In the genomic region with DNA sequence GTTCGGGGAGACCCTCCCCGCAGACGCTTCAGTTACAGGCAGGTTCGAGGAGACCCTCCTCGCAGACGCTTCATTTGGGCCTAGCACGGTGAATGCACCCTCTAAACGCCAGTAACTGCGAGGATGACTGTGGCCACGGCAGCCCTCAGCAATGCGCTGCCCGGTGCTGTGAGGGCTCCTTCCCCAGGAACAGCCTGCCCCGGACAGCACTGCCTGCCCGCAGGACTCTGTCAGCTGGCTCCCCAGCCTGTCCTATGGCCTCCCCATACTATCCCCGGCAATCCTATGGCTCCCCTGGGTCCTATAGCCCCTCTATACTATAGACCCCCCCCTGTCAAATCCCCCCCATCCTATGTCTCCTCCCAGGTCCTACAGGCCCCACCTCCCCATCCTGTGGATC, we compare ENCODE assay signal across 21 cellular contexts.
DNase-seq lines count a peak whose midpoint lies in the region; ATAC-seq, FAIRE-seq and TF ChIP-seq lines count a peak whose summit lies in the region.
"Had no signal": no experiment of that assay in that cellular context is flagged by ENCODE, and none has a peak within 500 bp of the region (broad histone marks: within the 10 kb centered on the region; RNA-seq: fewer than 3 reads in every experiment).

No MANE protein-coding gene starts in this region.

- no peak overlapping the region for H3K9ac ChIP-seq in BLaER1 treated with 17β-estradiol and CSF1 and Interleukin-3, amounts not matched to agents 10 nM and 100 nM
- no peak overlapping the region for H3K9ac ChIP-seq in K562 (ENCODE audit: insufficient read depth in 1 of 2, low read depth in 2 of 2, low read length in 2 of 2)

- no peak overlapping the region for H2AFZ ChIP-seq in K562 (ENCODE audit: low read depth, low read length)

- no TSS peak for BruUV-seq in K562 (replicated peaks; lab: Mats Ljungman, UMichigan)

- no peak for TF ChIP-seq CTCF in K562 (IDR thresholded peaks at IDR 0.05 in 2 of 3, conservative IDR thresholded peaks at IDR 0.05 in 1 of 3; ENCODE audit: insufficient read depth in 2 of 3, low read depth in 1 of 3, low read length in 3 of 3)
- no peak for TF ChIP-seq CTCF in psoas muscle (IDR thresholded peaks at IDR 0.05)

- peak; percentile 70 for DNase-seq in H7
- DNase-seq in K562 (ENCODE audit: extremely low read depth in 1 of 4, low spot score in 3 of 4): no peak
- no peak for DNase-seq in H54 (ENCODE audit: insufficient read length, low spot score)
- no peak for DNase-seq in effector CD4-positive, alpha-beta T cell
- no peak for DNase-seq in psoas muscle
- DNase-seq: 8988T; ACHN; Caco-2; Calu3; CD4-positive, alpha-beta T cell; CD8-positive, alpha-beta T cell; DMS79 treated with DMSO at 0.1 percent for 48 hours; GF-D8 had no signal

- no peak overlapping the region for H3K4me3 ChIP-seq in BLaER1 treated with 17β-estradiol and CSF1 and Interleukin-3, amounts not matched to agents 10 nM and 100 nM
- no peak overlapping the region for H3K4me3 ChIP-seq in H7 (ENCODE audit: insufficient read depth, low read depth, low read length)
- no peak overlapping the region for H3K4me3 ChIP-seq in K562
- no peak overlapping the region for H3K4me3 ChIP-seq in psoas muscle

- intact Hi-C loops in K562 (cut with micrococcal nuclease): no loop called here
- intact Hi-C loops in psoas muscle (cut with DNase I): no loop called here

- H3K27me3 ChIP-seq in BLaER1 treated with 17β-estradiol and CSF1 and Interleukin-3, amounts not matched to agents 10 nM and 100 nM: peaks cover 0 to 3% (median 0%) of the 10 kb centered on the region in 11 experiments; a peak in 1 of 22 replicates
- H3K27me3 ChIP-seq in H7 (ENCODE audit: control insufficient read depth, insufficient read depth, low read length): no peaks in the 10 kb centered on the region
- peaks cover 0 to 40% of the 10 kb centered on the region in 2 experiments; a peak in 3 of 5 replicates for H3K27me3 ChIP-seq in K562 (ENCODE audit: control insufficient read depth in 2 of 2, insufficient read depth in 2 of 2, low read length in 2 of 2)
- H3K27me3 ChIP-seq in psoas muscle (ENCODE audit: insufficient read depth in 3 of 3, low read length in 2 of 3): peaks cover 0 to 79% (median 9%) of the 10 kb centered on the region in 3 donors

- no peaks in the 10 kb centered on the region for H3K79me2 ChIP-seq in K562 (ENCODE audit: control insufficient read depth, insufficient read depth, low read length)

- POLR2A ChIA-PET in K562 (lab: Yijun Ruan, JAX): interaction anchor here (0.7 kb wide), 1 partner anchor 16 kb away, joined by 3 read pairs; no protein-coding TSS in a partner anchor

- in situ Hi-C loops in K562 (cut with MboI): no loop called here

- TF ChIP-seq EP300 in K562 (IDR thresholded peaks at IDR 0.05; ENCODE audit: low read length): no peak

- CTCF ChIA-PET in K562 (lab: Yijun Ruan, JAX; ENCODE audit: low intra/inter-chr PET ratio): no interaction called here

- no peak overlapping the region for H3K27ac ChIP-seq in BLaER1 treated with 17β-estradiol and CSF1 and Interleukin-3, amounts not matched to agents 10 nM and 100 nM
- H3K27ac ChIP-seq in K562 (ENCODE audit: extremely low read depth, low read depth, low read length) (no peak overlapping the region), psoas muscle (no peak overlapping the region)
- H3K27ac ChIP-seq: C4-2B had no signal

- H3K36me3 ChIP-seq in BLaER1 treated with 17β-estradiol and CSF1 and Interleukin-3, amounts not matched to agents 10 nM and 100 nM: no peaks in the 10 kb centered on the region
- no peaks in the 10 kb centered on the region for H3K36me3 ChIP-seq in H7 (replicated peaks; ENCODE audit: control insufficient read depth, insufficient read depth, low read length)
- no peaks in the 10 kb centered on the region for H3K36me3 ChIP-seq in K562 (ENCODE audit: control insufficient read depth, insufficient read depth, low read length)
- H3K36me3 ChIP-seq in psoas muscle (ENCODE audit: insufficient read depth in 1 of 2, low read depth in 1 of 2): no peaks in the 10 kb centered on the region

- peak overlapping the region in 10 of 11 experiments; percentile 49 to 82 (median 66); a peak in 15 of 22 replicates for H3K4me2 ChIP-seq in BLaER1 treated with 17β-estradiol and CSF1 and Interleukin-3, amounts not matched to agents 10 nM and 100 nM
- H3K4me2 ChIP-seq in K562 (ENCODE audit: insufficient read depth, low read length): no peak overlapping the region

- H4K20me1 ChIP-seq in BLaER1 treated with 17β-estradiol and CSF1 and Interleukin-3, amounts not matched to agents 10 nM and 100 nM: peaks cover 0 to 15% (median 0%) of the 10 kb centered on the region in 11 experiments; a peak in 4 of 22 replicates
- 0 out of 2 replicates have a peak, but pooled peaks cover 8% of the 10 kb centered on the region for H4K20me1 ChIP-seq in K562 (replicated peaks; ENCODE audit: control insufficient read depth, insufficient read depth, low read length)

- H3K9me3 ChIP-seq in BLaER1 treated with 17β-estradiol and CSF1 and Interleukin-3, amounts not matched to agents 10 nM and 100 nM (replicated peaks in 1 of 11): no peaks in the 10 kb centered on the region
- H3K9me3 ChIP-seq in K562 (replicated peaks; ENCODE audit: control insufficient read depth, insufficient read depth, low read depth, low read length): no peaks in the 10 kb centered on the region
- no peaks in the 10 kb centered on the region for H3K9me3 ChIP-seq in psoas muscle
- H3K9me3 ChIP-seq: Caco-2 had no signal

- WGBS in K562 (ENCODE audit: insufficient coverage, low coverage, missing lambda C conversion rate): 2% methylated on average over 14 of the region's 15 CpGs
- WGBS in psoas muscle, 3 donors: 51 to 69% (median 55%) methylated on average over 14 to 15 of the region's 15 CpGs

- no peak for TF ChIP-seq POLR2A in K562 (conservative IDR thresholded peaks at IDR 0.05)
- TF ChIP-seq POLR2A in H54 (IDR thresholded peaks at IDR 0.05; ENCODE audit: low read depth, low read length): no peak

- peaks cover 10 to 55% (median 49%) of the 10 kb centered on the region in 10 experiments; a peak in 19 of 20 replicates for H3K4me1 ChIP-seq in BLaER1 treated with 17β-estradiol and CSF1 and Interleukin-3, amounts not matched to agents 10 nM and 100 nM
- 0 out of 5 replicates have a peak, but pooled peaks cover 0 to 4% of the 10 kb centered on the region in 2 experiments for H3K4me1 ChIP-seq in K562 (replicated peaks in 1 of 2; ENCODE audit: control insufficient read depth in 2 of 2, insufficient read depth in 2 of 2, low read length in 2 of 2)
- H3K4me1 ChIP-seq in psoas muscle: no peaks in the 10 kb centered on the region
- H3K4me1 ChIP-seq: Caco-2 had no signal

- no peak for TF ChIP-seq RAD21 in K562 (CRISPR knock-in tag; conservative IDR thresholded peaks at IDR 0.05 in 1 of 2, IDR thresholded peaks at IDR 0.05 in 1 of 2)

- ATAC-seq in K562 (no peak), HG03469 (IDR thresholded peaks at IDR 0.05; ENCODE audit: unreplicated experiment) (no peak), psoas muscle (no peak)
- ATAC-seq: CD8-positive, alpha-beta T cell had no signal

- FAIRE-seq in K562 (lab: Jason Lieb, UNC) (no peak), H54 (lab: Jason Lieb, UNC) (no peak)
- FAIRE-seq: A204.1, D721Med, G401.6, GM12891, GM19239 had no signal

- H3K9me1 ChIP-seq in K562 (ENCODE audit: control insufficient read depth, insufficient read depth, low read length): no peaks in the 10 kb centered on the region

TF ChIP-seq in K562, 482 proteins besides CTCF, POLR2A, EP300 and RAD21:
- no peak for TF ChIP-seq ARNT (IDR thresholded peaks at IDR 0.05)
- TF ChIP-seq, protein P1, sequence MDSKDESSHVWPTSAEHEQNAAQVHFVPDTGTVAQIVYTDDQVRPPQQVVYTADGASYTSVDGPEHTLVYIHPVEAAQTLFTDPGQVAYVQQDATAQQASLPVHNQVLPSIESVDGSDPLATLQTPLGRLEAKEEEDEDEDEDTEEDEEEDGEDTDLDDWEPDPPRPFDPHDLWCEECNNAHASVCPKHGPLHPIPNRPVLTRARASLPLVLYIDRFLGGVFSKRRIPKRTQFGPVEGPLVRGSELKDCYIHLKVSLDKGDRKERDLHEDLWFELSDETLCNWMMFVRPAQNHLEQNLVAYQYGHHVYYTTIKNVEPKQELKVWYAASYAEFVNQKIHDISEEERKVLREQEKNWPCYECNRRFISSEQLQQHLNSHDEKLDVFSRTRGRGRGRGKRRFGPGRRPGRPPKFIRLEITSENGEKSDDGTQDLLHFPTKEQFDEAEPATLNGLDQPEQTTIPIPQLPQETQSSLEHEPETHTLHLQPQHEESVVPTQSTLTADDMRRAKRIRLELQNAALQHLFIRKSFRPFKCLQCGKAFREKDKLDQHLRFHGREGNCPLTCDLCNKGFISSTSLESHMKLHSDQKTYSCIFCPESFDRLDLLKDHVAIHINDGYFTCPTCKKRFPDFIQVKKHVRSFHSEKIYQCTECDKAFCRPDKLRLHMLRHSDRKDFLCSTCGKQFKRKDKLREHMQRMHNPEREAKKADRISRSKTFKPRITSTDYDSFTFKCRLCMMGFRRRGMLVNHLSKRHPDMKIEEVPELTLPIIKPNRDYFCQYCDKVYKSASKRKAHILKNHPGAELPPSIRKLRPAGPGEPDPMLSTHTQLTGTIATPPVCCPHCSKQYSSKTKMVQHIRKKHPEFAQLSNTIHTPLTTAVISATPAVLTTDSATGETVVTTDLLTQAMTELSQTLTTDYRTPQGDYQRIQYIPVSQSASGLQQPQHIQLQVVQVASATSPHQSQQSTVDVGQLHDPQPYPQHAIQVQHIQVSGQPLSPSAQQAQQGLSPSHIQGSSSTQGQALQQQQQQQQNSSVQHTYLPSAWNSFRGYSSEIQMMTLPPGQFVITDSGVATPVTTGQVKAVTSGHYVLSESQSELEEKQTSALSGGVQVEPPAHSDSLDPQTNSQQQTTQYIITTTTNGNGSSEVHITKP (IDR thresholded peaks at IDR 0.05; ENCODE audit: partially characterized antibody): peak; percentile 73
